In the genomic region with DNA sequence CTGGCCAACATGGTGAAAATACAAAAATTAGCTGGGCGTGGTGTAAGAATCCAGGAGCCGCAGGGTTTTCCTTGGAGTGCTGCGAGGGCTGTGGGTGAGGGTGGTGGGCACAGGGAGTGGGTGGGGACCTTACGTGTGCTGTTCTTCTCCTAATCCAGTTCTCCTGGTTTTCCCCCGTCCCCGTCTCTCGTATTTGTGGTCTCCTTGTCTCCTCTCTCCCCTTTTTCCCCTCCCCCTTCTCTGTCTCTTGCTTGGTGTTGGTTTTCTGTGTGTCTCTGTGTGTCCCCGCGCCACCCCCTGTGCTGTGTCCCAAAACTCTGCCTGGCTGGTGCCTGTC, we compare ENCODE assay signal across 10 cellular contexts. TPM values are rescaled to one million over a fixed set of nuclear protein-coding genes. Genes with fewer than 3 reads are reported as not detected.
DNase-seq lines count a peak whose midpoint lies in the region; ATAC-seq and TF ChIP-seq lines count a peak whose summit lies in the region.
"Had no signal": no experiment of that assay in that cellular context is flagged by ENCODE, and none has a peak within 500 bp of the region (broad histone marks: within the 10 kb centered on the region; RNA-seq: fewer than 3 reads in every experiment).

No MANE protein-coding gene starts in this region.

- BruUV-seq in Calu3 (replicated peaks; lab: Mats Ljungman, UMichigan): no TSS peak

- H3K4me1 Mint-ChIP-seq in Calu3 (ENCODE audit: low read depth, unreplicated experiment) (peaks cover 47% of the 10 kb centered on the region), activated B cell treated with CpG ODN at 0.5 μM for 24 hours (peaks cover 17% of the 10 kb centered on the region)

- H3K36me3 Mint-ChIP-seq in Calu3 (ENCODE audit: insufficient read depth, unreplicated experiment) (peaks cover 83% of the 10 kb centered on the region), activated B cell treated with CpG ODN at 0.5 μM for 24 hours (ENCODE audit: low read depth) (peaks cover 37% of the 10 kb centered on the region)

- H3K4me3 Mint-ChIP-seq in Calu3 (ENCODE audit: low read depth, unreplicated experiment) (peak overlapping the region; percentile 99), activated B cell treated with CpG ODN at 0.5 μM for 24 hours (peak overlapping the region; percentile 33)

- no peaks in the 10 kb centered on the region for H3K9me3 Mint-ChIP-seq in Calu3 (ENCODE audit: low read depth, unreplicated experiment)
- no peaks in the 10 kb centered on the region for H3K9me3 Mint-ChIP-seq in activated B cell treated with CpG ODN at 0.5 μM for 24 hours

- TF ChIP-seq CTCF in Calu3 (IDR thresholded peaks at IDR 0.05; ENCODE audit: unreplicated experiment): no peak
- no peak for TF ChIP-seq CTCF in activated B cell treated with CpG ODN at 0.5 μM for 24 hours (IDR thresholded peaks at IDR 0.05)
- no peak for TF ChIP-seq CTCF in fibroblast of the aortic adventitia (IDR thresholded peaks at IDR 0.05; ENCODE audit: insufficient read depth, low read length)
- no peak for TF ChIP-seq CTCF in retinal pigment epithelial cell (conservative IDR thresholded peaks at IDR 0.05; ENCODE audit: low read depth, low read length)
- no peak for TF ChIP-seq CTCF in GM20000 (IDR thresholded peaks at IDR 0.05; ENCODE audit: extremely low read depth, missing control alignments)

- POLR2A ChIA-PET in activated B cell treated with CpG ODN at 0.5 μM for 24 hours (lab: Charles Lee): no interaction called here

- CTCF ChIA-PET in Calu3 (lab: Charles Lee): no interaction called here
- CTCF ChIA-PET in activated B cell treated with CpG ODN at 0.5 μM for 24 hours (lab: Charles Lee): no interaction called here

- ATAC-seq in activated B cell treated with CpG ODN at 0.5 μM for 24 hours (ENCODE audit: low read depth) (no peak), GM18907 (IDR thresholded peaks at IDR 0.05; ENCODE audit: unreplicated experiment) (no peak)
- ATAC-seq: mucosa of descending colon had no signal

- H3K27ac Mint-ChIP-seq in Calu3 (ENCODE audit: unreplicated experiment): peak overlapping the region; percentile 99
- peak overlapping the region; percentile 7 for H3K27ac Mint-ChIP-seq in activated B cell treated with CpG ODN at 0.5 μM for 24 hours

- H3K4me3 ChIP-seq in fibroblast of the aortic adventitia (ENCODE audit: low read depth, low read length): peak overlapping the region; percentile 92
- H3K4me3 ChIP-seq in retinal pigment epithelial cell (ENCODE audit: low read length): peak overlapping the region; percentile 85
- H3K4me3 ChIP-seq: mucosa of descending colon had no signal

- intact Hi-C loops in Calu3 (cut with micrococcal nuclease; ENCODE audit: unreplicated experiment): no loop called here
- intact Hi-C loops in activated B cell treated with CpG ODN at 0.5 μM for 24 hours (cut with micrococcal nuclease): no loop called here

- H3K27me3 Mint-ChIP-seq in Calu3 (ENCODE audit: unreplicated experiment) (no peaks in the 10 kb centered on the region), activated B cell treated with CpG ODN at 0.5 μM for 24 hours (no peaks in the 10 kb centered on the region)

- DNase-seq in Calu3 (no peak), activated B cell treated with CpG ODN at 0.5 μM for 24 hours (no peak), fibroblast of the aortic adventitia (ENCODE audit: low read depth) (no peak), retinal pigment epithelial cell (ENCODE audit: low read depth) (no peak), GM20000 (ENCODE audit: low spot score) (no peak), NCI-H526 treated with DMSO at 0.1 percent for 48 hours (lab: John Stamatoyannopoulos, UW) (no peak), GDM1 (lab: John Stamatoyannopoulos, UW) (no peak)
- DNase-seq: NCI-H526 had no signal

RNA-seq across cellular contexts. Expression of a gene that starts 1.7 kb away (rescaled TPM):
- total RNA-seq in Calu3 (2022): 466 and 506 TPM in 2 replicates
- 24.8 and 27.6 TPM in 2 replicates for total RNA-seq in activated B cell treated with CpG ODN at 0.5 μM for 24 hours
- total RNA-seq in fibroblast of the aortic adventitia (ENCODE audit: low replicate concordance): 62.9 and 154 TPM in 2 replicates

RNA-seq across cellular contexts. Expression of a gene that starts 24.2 kb away (rescaled TPM):
- not detected in 2 replicates for total RNA-seq in Calu3 (2022)
- total RNA-seq in activated B cell treated with CpG ODN at 0.5 μM for 24 hours: not detected in 2 replicates
- not detected in 2 replicates for total RNA-seq in fibroblast of the aortic adventitia (ENCODE audit: low replicate concordance)
- total RNA-seq: mucosa of descending colon had no signal

RNA-seq across cellular contexts. Expression of a gene that starts 34.8 kb away (rescaled TPM):
- total RNA-seq in Calu3 (2022) (193 and 222 TPM in 2 replicates), activated B cell treated with CpG ODN at 0.5 μM for 24 hours (695 and 783 TPM in 2 replicates), fibroblast of the aortic adventitia (ENCODE audit: low replicate concordance) (105 and 151 TPM in 2 replicates)

RNA-seq across cellular contexts. Expression of a gene that starts 41.6 kb away (rescaled TPM):
- total RNA-seq in Calu3 (2022) (not detected in 2 replicates), activated B cell treated with CpG ODN at 0.5 μM for 24 hours (not detected in 2 replicates), fibroblast of the aortic adventitia (ENCODE audit: low replicate concordance) (not detected in 2 replicates)
- total RNA-seq: mucosa of descending colon had no signal
